ENCODE assay signal across 10 cellular contexts in the genomic region with DNA sequence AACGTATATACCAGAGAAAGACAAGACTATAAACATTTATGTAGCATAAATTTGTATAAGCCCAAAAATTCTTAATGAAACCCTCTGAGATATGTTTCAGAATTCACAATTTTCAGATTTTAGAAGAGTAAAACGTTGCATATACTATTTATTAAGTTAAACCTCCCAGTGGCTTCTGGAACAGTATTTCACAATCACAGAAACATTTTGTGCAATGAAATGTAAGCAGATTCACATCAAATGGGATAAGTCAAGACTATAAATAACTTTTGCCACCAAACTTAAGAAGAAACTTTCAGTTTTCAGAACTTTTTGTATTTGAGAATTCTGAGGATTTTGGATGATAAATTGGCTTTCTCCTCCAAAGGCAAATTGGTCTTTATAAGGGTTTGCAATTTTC. TPM values are rescaled to one million over a fixed set of nuclear protein-coding genes. Genes with fewer than 3 reads are reported as not detected.
DNase-seq lines count a peak whose midpoint lies in the region; ATAC-seq and TF ChIP-seq lines count a peak whose summit lies in the region.
"Had no signal": no experiment of that assay in that cellular context is flagged by ENCODE, and none has a peak within 500 bp of the region (broad histone marks: within the 10 kb centered on the region; RNA-seq: fewer than 3 reads in every experiment).

No MANE protein-coding gene starts in this region.

- H3K4me3 Mint-ChIP-seq in CD4-positive, alpha-beta T cell: no peak overlapping the region

- POLR2A ChIA-PET in CD4-positive, alpha-beta T cell (lab: Charles Lee): interaction anchor here (1.0 to 2.0 kb wide), 2 partner anchors 13 to 21 kb away, joined by 4 read pairs; no protein-coding TSS in a partner anchor

- peaks cover 41% of the 10 kb centered on the region for H3K4me1 Mint-ChIP-seq in CD4-positive, alpha-beta T cell (ENCODE audit: low read depth)

- no peaks in the 10 kb centered on the region for H3K9me3 Mint-ChIP-seq in CD4-positive, alpha-beta T cell

- no peak for ATAC-seq in CD4-positive, alpha-beta T cell (ENCODE audit: poor library complexity)

- H3K4me3 ChIP-seq in skeletal muscle tissue (ENCODE audit: low read length in 3 of 3): no peak overlapping the region
- H3K4me3 ChIP-seq: colonic mucosa had no signal

- H3K36me3 ChIP-seq in skeletal muscle tissue (ENCODE audit: control insufficient read depth in 3 of 3, insufficient read depth in 3 of 3, low read length in 3 of 3): peaks cover 8 to 26% (median 19%) of the 10 kb centered on the region in 3 donors

- H3K4me1 ChIP-seq in skeletal muscle tissue (ENCODE audit: control insufficient read depth in 3 of 3, insufficient read depth in 3 of 3, low read length in 3 of 3): peaks cover 2 to 4% (median 2%) of the 10 kb centered on the region in 3 donors
- H3K4me1 ChIP-seq: colonic mucosa had no signal

- H3K27me3 ChIP-seq in skeletal muscle tissue (ENCODE audit: control insufficient read depth in 3 of 3, insufficient read depth in 3 of 3, low read length in 3 of 3): no peaks in the 10 kb centered on the region
- no peaks in the 10 kb centered on the region for H3K27me3 ChIP-seq in CD4-positive, alpha-beta T cell (ENCODE audit: control insufficient read depth, insufficient read depth, low read length)
- H3K27me3 ChIP-seq: colonic mucosa had no signal

- no peaks in the 10 kb centered on the region for H3K27me3 Mint-ChIP-seq in CD4-positive, alpha-beta T cell

- no peaks in the 10 kb centered on the region for H3K9me3 ChIP-seq in skeletal muscle tissue (ENCODE audit: control insufficient read depth in 3 of 3, low read length in 3 of 3)
- no peaks in the 10 kb centered on the region for H3K9me3 ChIP-seq in CD4-positive, alpha-beta T cell (ENCODE audit: control insufficient read depth, low read length)
- H3K9me3 ChIP-seq: colonic mucosa had no signal

- H3K27ac Mint-ChIP-seq in CD4-positive, alpha-beta T cell: no peak overlapping the region

- peak overlapping the region; percentile 12 for H3K27ac ChIP-seq in skeletal muscle tissue (ENCODE audit: low read depth, low read length)
- H3K27ac ChIP-seq in CD4-positive, alpha-beta T cell (ENCODE audit: low read depth, low read length): no peak overlapping the region
- H3K27ac ChIP-seq: colonic mucosa had no signal

- H3K36me3 Mint-ChIP-seq in CD4-positive, alpha-beta T cell (ENCODE audit: low read depth): peaks cover 77% of the 10 kb centered on the region

- TF ChIP-seq CTCF in CD4-positive, alpha-beta T cell (IDR thresholded peaks at IDR 0.05): no peak

- DNase-seq in EH (ENCODE audit: low read depth) (peak; percentile 62), NCI-H226 (peak; percentile 34), fibroblast of gingiva (ENCODE audit: low read depth) (peak; percentile 74), SIG-M5 (lab: John Stamatoyannopoulos, UW) (no peak), NCI-H2081 treated with DMSO at 0.1 percent for 48 hours (lab: John Stamatoyannopoulos, UW) (no peak), NK-92 (lab: John Stamatoyannopoulos, UW; ENCODE audit: unreplicated experiment) (no peak)
- DNase-seq in CD4-positive, alpha-beta T cell: no peak
- DNase-seq: colonic mucosa, hippocampal formation had no signal

- intact Hi-C loops in CD4-positive, alpha-beta T cell (cut with DNase I, micrococcal nuclease): no loop called here

- CTCF ChIA-PET in CD4-positive, alpha-beta T cell (lab: Charles Lee): interaction anchor here (0.7 kb wide), 1 partner anchor 661 kb away, joined by 6 read pairs; no protein-coding TSS in a partner anchor

- H3K9ac ChIP-seq in skeletal muscle tissue (ENCODE audit: low read depth in 1 of 3, low read length in 3 of 3): no peak overlapping the region

RNA-seq across cellular contexts. Expression of gene SLTM, which starts 9.2 kb away (rescaled TPM):
- total RNA-seq in skeletal muscle tissue: 63.7 TPM
- 100 to 1,000 TPM; 183 to 189 TPM for total RNA-seq in CD4-positive, alpha-beta T cell

Comparison
In these comparisons a context has a peak if more than half of its experiments do, and no peak if none do; other contexts are left out.
1. DNase-seq: peak in EH (single experiment), NCI-H226 (single experiment) and fibroblast of gingiva (single experiment); none in SIG-M5 (single experiment), NCI-H2081 treated with DMSO at 0.1 percent for 48 hours (single experiment), NK-92 (single experiment) and CD4-positive, alpha-beta T cell (0 of 10).